25 cellular contexts compared by ENCODE assay signal in the genomic region with DNA sequence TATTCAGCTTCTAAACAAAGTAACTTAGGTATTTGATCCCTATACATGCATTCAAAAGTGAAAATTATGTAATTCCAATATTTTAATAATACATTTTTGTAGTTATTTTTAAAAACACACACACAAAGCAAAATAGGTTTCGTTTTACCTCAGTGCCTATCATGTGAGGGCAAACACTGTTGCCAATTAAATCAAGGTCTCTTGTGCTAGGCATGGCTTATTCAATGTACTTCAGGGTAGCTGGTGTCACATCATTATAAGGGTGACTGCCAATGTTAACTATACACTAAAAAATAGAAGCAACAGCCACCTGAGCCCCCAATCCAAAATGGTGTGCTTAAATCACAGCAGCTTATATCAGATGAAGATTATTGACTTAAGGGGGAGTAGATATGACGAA.
"Had no signal": no experiment of that assay in that cellular context is flagged by ENCODE, and none has a peak within 500 bp of the region (broad histone marks: within the 10 kb centered on the region; RNA-seq: fewer than 3 reads in every experiment).

No MANE protein-coding gene starts in this region.

- H3K27ac ChIP-seq: cardiac muscle cell, colonic mucosa, gastrocnemius medialis, neural progenitor cell, skin epidermis, testis, transverse colon had no signal

- H3K9me3 ChIP-seq: colonic mucosa, gastrocnemius medialis, testis, transverse colon had no signal

- H3K4me1 ChIP-seq: colonic mucosa, gastrocnemius medialis, neural progenitor cell, testis, transverse colon had no signal

- H3K27me3 ChIP-seq: cardiac muscle cell, colonic mucosa, gastrocnemius medialis, neural progenitor cell, testis, transverse colon had no signal

- DNase-seq: activated CD8-positive, alpha-beta T cell treated with anti-CD3 and anti-CD28 coated beads, Interleukin-2, amount 10 ng/mL, durations not matched to agents 7 days and 5 days; activated effector memory CD4-positive, alpha-beta T cell treated with Interleukin-2 at 50 U/mL for 16 hours; activated naive CD4-positive, alpha-beta T cell treated with Interleukin-2 at 50 U/mL for 16 hours; activated T-cell treated with anti-CD3 and anti-CD28 coated beads for 4 hours; activated T-cell treated with anti-CD3 and anti-CD28 coated beads, Interleukin-2, amount 50 U/mL, for 72 hours; aorta; cerebellar nuclear complex; colonic mucosa; effector memory CD4-positive, alpha-beta T cell; erythroblast; gastrocnemius medialis; glutamatergic neuron; islet precursor cell; left cardiac atrium; naive thymus-derived CD4-positive, alpha-beta T cell; occipital lobe; stimulated activated CD4-positive, alpha-beta T cell treated with anti-CD3 and anti-CD28 coated beads, Interleukin-12 subunit alpha, Interleukin-12 subunit beta, amount 100 ng/mL, for 4 hours; stimulated activated CD4-positive, alpha-beta T cell treated with anti-CD3 and anti-CD28 coated beads, Interleukin-4, amount 100 ng/mL, for 1 hour; stimulated activated naive CD8-positive, alpha-beta T cell treated with anti-CD3 and anti-CD28 coated beads, Interleukin-15, Interleukin-2, amounts not matched to agents 100 U/mL and 50 U/mL, for 24 hours; T-helper 17 cell; testis; transverse colon had no signal

- H3K36me3 ChIP-seq: colonic mucosa, gastrocnemius medialis, neural progenitor cell had no signal

- H3K4me3 ChIP-seq: cardiac muscle cell, colonic mucosa, gastrocnemius medialis, neural progenitor cell, skin epidermis, testis, transverse colon had no signal
